In genomic region chr14:105925615-105926414, GRCh38 we compare ENCODE assay signal across 1 cellular context.
TF ChIP-seq lines count a peak whose summit lies in the region.

No MANE protein-coding gene starts in this region.

TF ChIP-seq in K562, 482 proteins besides CTCF, POLR2A, EP300 and RAD21 (continued from another document):
- TF ChIP-seq, protein P1, sequence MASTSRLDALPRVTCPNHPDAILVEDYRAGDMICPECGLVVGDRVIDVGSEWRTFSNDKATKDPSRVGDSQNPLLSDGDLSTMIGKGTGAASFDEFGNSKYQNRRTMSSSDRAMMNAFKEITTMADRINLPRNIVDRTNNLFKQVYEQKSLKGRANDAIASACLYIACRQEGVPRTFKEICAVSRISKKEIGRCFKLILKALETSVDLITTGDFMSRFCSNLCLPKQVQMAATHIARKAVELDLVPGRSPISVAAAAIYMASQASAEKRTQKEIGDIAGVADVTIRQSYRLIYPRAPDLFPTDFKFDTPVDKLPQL (IDR thresholded peaks at IDR 0.05; ENCODE audit: extremely low read depth, insufficient read length), result no peak
